Comparison of ENCODE assay signal across 24 cellular contexts in the genomic region with DNA sequence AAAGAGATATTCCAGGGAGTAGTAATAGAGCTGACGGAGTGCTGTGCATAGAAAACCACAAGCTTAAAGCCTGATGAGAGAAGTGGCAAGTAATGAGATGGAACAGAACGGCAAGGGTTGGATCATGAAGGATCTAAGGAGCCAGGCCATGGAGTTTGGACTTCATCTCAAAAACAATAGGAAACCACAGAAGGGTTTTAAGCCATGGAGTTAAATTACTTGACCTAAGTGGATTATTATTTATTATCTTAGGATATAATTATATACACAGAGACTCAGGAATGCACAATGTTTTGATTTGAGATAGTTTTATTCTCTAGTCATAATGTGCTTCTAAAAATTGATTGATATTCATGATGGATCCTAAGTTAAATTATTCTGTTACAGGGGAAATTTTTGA.
"Had no signal": no experiment of that assay in that cellular context is flagged by ENCODE, and none has a peak within 500 bp of the region (broad histone marks: within the 10 kb centered on the region; RNA-seq: fewer than 3 reads in every experiment).

No MANE protein-coding gene starts in this region.

- FAIRE-seq: endometrium had no signal

- H3K27me3 Mint-ChIP-seq: stimulated activated naive CD8-positive, alpha-beta T cell treated with anti-CD3 and anti-CD28 coated beads, Interleukin-15, amount 100 ng/mL, for 72 hours had no signal

- H3K27me3 ChIP-seq: esophagus muscularis mucosa, foreskin keratinocyte, hepatocyte, right lobe of liver, testis, tibial nerve, upper lobe of right lung, vagina had no signal

- H3K4me2 ChIP-seq: hepatocyte had no signal

- H3K4me1 Mint-ChIP-seq: naive B cell; stimulated activated memory B cell treated with anti-CD40 and anti-IgM and Interleukin-4, amounts not matched to agents 10 μg/mL and 1 μg/mL and 100 μg/mL, for 72 hours; stimulated activated naive CD8-positive, alpha-beta T cell treated with anti-CD3 and anti-CD28 coated beads, Interleukin-15, amount 100 ng/mL, for 72 hours had no signal

- H3K4me3 Mint-ChIP-seq: naive B cell; nephron; stimulated activated memory B cell treated with anti-CD40 and anti-IgM and Interleukin-4, amounts not matched to agents 10 μg/mL and 1 μg/mL and 100 μg/mL, for 72 hours; stimulated activated naive CD8-positive, alpha-beta T cell treated with anti-CD3 and anti-CD28 coated beads, Interleukin-15, amount 100 ng/mL, for 72 hours had no signal

- H3K36me3 Mint-ChIP-seq: naive B cell; stimulated activated memory B cell treated with anti-CD40 and anti-IgM and Interleukin-4, amounts not matched to agents 10 μg/mL and 1 μg/mL and 100 μg/mL, for 72 hours had no signal

- H3K9me3 Mint-ChIP-seq: stimulated activated memory B cell treated with anti-CD40 and anti-IgM and Interleukin-4, amounts not matched to agents 10 μg/mL and 1 μg/mL and 100 μg/mL, for 72 hours had no signal

- H3K27ac Mint-ChIP-seq: naive B cell; nephron; stimulated activated memory B cell treated with anti-CD40 and anti-IgM and Interleukin-4, amounts not matched to agents 10 μg/mL and 1 μg/mL and 100 μg/mL, for 72 hours; stimulated activated naive CD8-positive, alpha-beta T cell treated with anti-CD3 and anti-CD28 coated beads, Interleukin-15, amount 100 ng/mL, for 72 hours had no signal

- H3K9me3 ChIP-seq: esophagus muscularis mucosa, psoas muscle, right lobe of liver, testis, tibial nerve, upper lobe of right lung, vagina had no signal

- H3K27ac ChIP-seq: epithelial cell of prostate, esophagus muscularis mucosa, foreskin keratinocyte, hepatocyte, psoas muscle, right lobe of liver, testis, tibial nerve, upper lobe of right lung, vagina had no signal

- H3K36me3 ChIP-seq: esophagus muscularis mucosa, right lobe of liver, tibial nerve, upper lobe of right lung, vagina had no signal

- H2AFZ ChIP-seq: hepatocyte had no signal

- ATAC-seq: foreskin keratinocyte; left colon; left ventricle myocardium superior; psoas muscle; right lobe of liver; stimulated activated memory B cell treated with anti-CD40 and anti-IgM and Interleukin-4, amounts not matched to agents 10 μg/mL and 1 μg/mL and 100 μg/mL, for 72 hours; stimulated activated naive CD8-positive, alpha-beta T cell treated with anti-CD3 and anti-CD28 coated beads, Interleukin-15, amount 100 ng/mL, for 72 hours; upper lobe of right lung had no signal

- H3K4me1 ChIP-seq: foreskin keratinocyte, testis, tibial nerve, upper lobe of right lung, vagina had no signal

- DNase-seq: cortex of kidney; effector memory CD4-positive, alpha-beta T cell; foreskin keratinocyte; left colon; left ventricle myocardium superior; mesenchymal stem cell; midbrain; naive B cell; psoas muscle; retina; right lobe of liver; stimulated activated CD4-positive, alpha-beta T cell treated with anti-CD3 and anti-CD28 coated beads, Interleukin-4, amount 100 ng/mL, for 24 hours; stimulated activated naive CD8-positive, alpha-beta T cell treated with anti-CD3 and anti-CD28 coated beads, Interleukin-15, amount 100 ng/mL, for 72 hours; testis; upper lobe of right lung had no signal

- H3K4me3 ChIP-seq: esophagus muscularis mucosa, hepatocyte, lung, psoas muscle, right lobe of liver, testis, tibial nerve, upper lobe of right lung, vagina had no signal

- H3K79me2 ChIP-seq: hepatocyte had no signal
